In the genomic region with DNA sequence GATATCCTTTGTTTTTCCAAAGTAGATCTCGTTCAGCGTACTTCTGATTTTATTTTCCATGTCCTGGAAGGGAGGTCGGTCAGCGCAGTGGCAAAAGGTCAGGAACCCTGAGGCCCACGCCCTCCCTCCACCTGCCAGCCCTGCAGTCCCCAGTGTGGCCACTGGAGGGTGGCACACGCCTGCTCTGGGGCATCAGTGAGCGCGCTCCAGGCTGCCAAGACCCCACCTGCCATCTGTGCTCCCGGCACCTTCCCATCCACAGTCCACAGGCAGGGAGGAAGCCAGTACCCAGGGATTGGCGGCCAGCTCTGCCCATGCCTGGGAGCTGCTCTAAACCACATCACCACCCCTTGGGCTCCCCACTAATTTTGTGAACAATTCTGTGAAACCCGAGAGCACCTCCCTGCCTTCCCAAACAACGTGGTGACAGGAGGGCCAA, we compare ENCODE assay signal across 8 cellular contexts. TPM values are rescaled to one million over a fixed set of nuclear protein-coding genes. Genes with fewer than 3 reads are reported as not detected.
DNase-seq lines count a peak whose midpoint lies in the region; ATAC-seq and TF ChIP-seq lines count a peak whose summit lies in the region.

No MANE protein-coding gene starts in this region.

- H3K9me3 Mint-ChIP-seq in activated CD4-positive, alpha-beta T cell treated with anti-CD3 and anti-CD28 coated beads, Interleukin-2, amount 10 ng/mL, durations not matched to agents 24 days and 14 days: no peaks in the 10 kb centered on the region

- peaks cover 52% of the 10 kb centered on the region for H3K79me1 ChIP-seq in mesenchymal stem cell (replicated peaks; ENCODE audit: low read length, poor library complexity, severe bottlenecking)

- peaks cover 3% of the 10 kb centered on the region for H3K4me1 Mint-ChIP-seq in activated CD4-positive, alpha-beta T cell treated with anti-CD3 and anti-CD28 coated beads, Interleukin-2, amount 10 ng/mL, durations not matched to agents 24 days and 14 days

- no peak overlapping the region for H3K4me3 Mint-ChIP-seq in activated CD4-positive, alpha-beta T cell treated with anti-CD3 and anti-CD28 coated beads, Interleukin-2, amount 10 ng/mL, durations not matched to agents 24 days and 14 days

- H4K8ac ChIP-seq in mesenchymal stem cell (ENCODE audit: low read length): no peak overlapping the region

- H3K27me3 Mint-ChIP-seq in activated CD4-positive, alpha-beta T cell treated with anti-CD3 and anti-CD28 coated beads, Interleukin-2, amount 10 ng/mL, durations not matched to agents 24 days and 14 days: no peaks in the 10 kb centered on the region

- no peak overlapping the region for H2BK120ac ChIP-seq in mesenchymal stem cell (ENCODE audit: low read depth, low read length)

- no peak overlapping the region for H2AK5ac ChIP-seq in mesenchymal stem cell (ENCODE audit: low read length, severe bottlenecking)

- no peak overlapping the region for H2BK12ac ChIP-seq in mesenchymal stem cell (ENCODE audit: low read length in 2 of 2)

- H4K91ac ChIP-seq in mesenchymal stem cell (ENCODE audit: low read length): no peak overlapping the region

- H3K36me3 ChIP-seq in mesenchymal stem cell (ENCODE audit: control insufficient read depth in 1 of 2, insufficient read depth in 2 of 2, low read depth in 1 of 2, low read length in 2 of 2) (peaks cover 83% of the 10 kb centered on the region in 2 experiments), testis (ENCODE audit: low read depth, missing control alignments) (no peaks in the 10 kb centered on the region)

- WGBS in mesenchymal stem cell: 85% methylated on average over 12 of the region's 12 CpGs
- whole genome bisulfite sequencing in testis, 2 donors: 54 to 64% methylated on average over 9 to 12 of the region's 12 CpGs

- H3K9me3 ChIP-seq in mesenchymal stem cell (ENCODE audit: control insufficient read depth, low read length) (no peaks in the 10 kb centered on the region), testis (no peaks in the 10 kb centered on the region)

- no peak overlapping the region for H2BK5ac ChIP-seq in mesenchymal stem cell (ENCODE audit: low read depth, low read length, poor library complexity, severe bottlenecking)

- H3K4me3 ChIP-seq in mesenchymal stem cell (ENCODE audit: insufficient read depth in 1 of 2, low read depth in 1 of 2, low read length in 2 of 2): no peak overlapping the region
- H3K4me3 ChIP-seq in testis: no peak overlapping the region

- no peak overlapping the region for H3K18ac ChIP-seq in mesenchymal stem cell (ENCODE audit: low read depth in 1 of 2, low read length in 2 of 2)

- intact Hi-C loops in activated CD4-positive, alpha-beta T cell treated with anti-CD3 and anti-CD28 coated beads, Interleukin-2, amount 10 ng/mL, durations not matched to agents 24 days and 14 days (cut with micrococcal nuclease): no loop called here
- intact Hi-C loops in testis (cut with DNase I; ENCODE audit: low total_unique reads): no loop called here

- no peak overlapping the region for H3K4me2 ChIP-seq in mesenchymal stem cell (ENCODE audit: low read length, poor library complexity, severe bottlenecking)

- no peak overlapping the region for H3K9ac ChIP-seq in mesenchymal stem cell (ENCODE audit: low read length)

- peak; percentile 67 for DNase-seq in GM10266 (ENCODE audit: extremely low spot score)
- peak; percentile 46 for DNase-seq in NCI-H1694 (lab: John Stamatoyannopoulos, UW)
- peak; percentile 85 for DNase-seq in activated CD4-positive, alpha-beta T cell treated with anti-CD3 and anti-CD28 coated beads, Interleukin-2, amount 10 ng/mL, durations not matched to agents 24 days and 14 days
- DNase-seq in dermis microvascular lymphatic vessel endothelial cell (ENCODE audit: low read depth in 2 of 2): peak; percentile 27 to 54
- DNase-seq in mesenchymal stem cell: peak; percentile 38
- DNase-seq in testis: peak; percentile 71

- H3K36me3 Mint-ChIP-seq in activated CD4-positive, alpha-beta T cell treated with anti-CD3 and anti-CD28 coated beads, Interleukin-2, amount 10 ng/mL, durations not matched to agents 24 days and 14 days (ENCODE audit: low read depth): peaks cover 27% of the 10 kb centered on the region

- H3K27me3 ChIP-seq in mesenchymal stem cell (ENCODE audit: control insufficient read depth in 1 of 2, insufficient read depth in 1 of 2, low read length in 2 of 2) (no peaks in the 10 kb centered on the region), testis (no peaks in the 10 kb centered on the region)

- no peak for TF ChIP-seq POLR2A in testis (IDR thresholded peaks at IDR 0.05)

- no peak overlapping the region for H2BK15ac ChIP-seq in mesenchymal stem cell (ENCODE audit: low read depth, poor library complexity, severe bottlenecking)

- H3K23ac ChIP-seq in mesenchymal stem cell (ENCODE audit: low read length in 2 of 2): no peak overlapping the region

- H2AFZ ChIP-seq in mesenchymal stem cell (ENCODE audit: low read depth, low read length): no peak overlapping the region

- no peak overlapping the region for H3K27ac Mint-ChIP-seq in activated CD4-positive, alpha-beta T cell treated with anti-CD3 and anti-CD28 coated beads, Interleukin-2, amount 10 ng/mL, durations not matched to agents 24 days and 14 days

- H3K27ac ChIP-seq in mesenchymal stem cell (ENCODE audit: low read length, poor library complexity, severe bottlenecking) (no peak overlapping the region), testis (no peak overlapping the region)

- H3K4me1 ChIP-seq in mesenchymal stem cell (ENCODE audit: control insufficient read depth, insufficient read depth, low read depth, low read length) (peaks cover 5% of the 10 kb centered on the region), testis (peaks cover 39% of the 10 kb centered on the region)

- H3K14ac ChIP-seq in mesenchymal stem cell (ENCODE audit: low read length in 2 of 2): no peak overlapping the region

- ATAC-seq in GM18517 (IDR thresholded peaks at IDR 0.05; ENCODE audit: unreplicated experiment): no peak
- ATAC-seq in GM19467 (IDR thresholded peaks at IDR 0.05; ENCODE audit: unreplicated experiment): no peak

- no peak overlapping the region for H3K4ac ChIP-seq in mesenchymal stem cell (ENCODE audit: low read depth in 1 of 2, low read length in 2 of 2)

- peak; percentile 87 for TF ChIP-seq CTCF in GM10266 (IDR thresholded peaks at IDR 0.05; ENCODE audit: control insufficient read depth, insufficient read depth, low read depth, missing control alignments)
- peak; percentile 77 to 92 (median 85) for TF ChIP-seq CTCF in testis (IDR thresholded peaks at IDR 0.05)

RNA-seq across cellular contexts. Expression of gene SLC66A1, which starts 32.3 kb away (rescaled TPM):
- total RNA-seq in activated CD4-positive, alpha-beta T cell treated with anti-CD3 and anti-CD28 coated beads, Interleukin-2, amount 10 ng/mL, durations not matched to agents 24 days and 14 days: 9.2 and 10.1 TPM in 2 replicates
- total RNA-seq in dermis microvascular lymphatic vessel endothelial cell (10.9 and 18.5 TPM in 2 replicates), testis (10 to 100 TPM; 61.1 to 66.0 TPM)
- polyA plus RNA-seq in mesenchymal stem cell (2013, experiment 1 of 2): 20.4 TPM
- polyA plus RNA-seq in mesenchymal stem cell (2013, experiment 2 of 2): 21.7 TPM
- polyA plus RNA-seq in testis (ENCODE audit: insufficient read depth, low read depth, low replicate concordance): 27.9 TPM

RNA-seq across cellular contexts. Expression of gene AKR7A2, which starts 32.4 kb away (rescaled TPM):
- total RNA-seq in activated CD4-positive, alpha-beta T cell treated with anti-CD3 and anti-CD28 coated beads, Interleukin-2, amount 10 ng/mL, durations not matched to agents 24 days and 14 days: 33.6 and 35.4 TPM in 2 replicates
- total RNA-seq in dermis microvascular lymphatic vessel endothelial cell (49.7 and 67.5 TPM in 2 replicates), testis (100 to 1,000 TPM in 1 of 2 donors, 10 to 100 TPM in 1; 83.3 to 141 TPM)
- polyA plus RNA-seq in mesenchymal stem cell (2013, experiment 1 of 2): 48.0 TPM
- polyA plus RNA-seq in mesenchymal stem cell (2013, experiment 2 of 2): 51.1 TPM
- polyA plus RNA-seq in testis (ENCODE audit: insufficient read depth, low read depth, low replicate concordance): 73.0 TPM

RNA-seq across cellular contexts. Expression of gene AKR7A3, which starts 55.8 kb away (rescaled TPM):
- 1.8 and 2.5 TPM in 2 replicates for total RNA-seq in activated CD4-positive, alpha-beta T cell treated with anti-CD3 and anti-CD28 coated beads, Interleukin-2, amount 10 ng/mL, durations not matched to agents 24 days and 14 days
- 0.13 and 0.25 TPM in 2 replicates for total RNA-seq in dermis microvascular lymphatic vessel endothelial cell
- polyA plus RNA-seq in mesenchymal stem cell (2013, experiment 1 of 2): 0.36 TPM
- 0.33 TPM for polyA plus RNA-seq in mesenchymal stem cell (2013, experiment 2 of 2)
- total RNA-seq in testis: 1 to 10 TPM; 6.2 to 6.5 TPM
- 2.3 TPM for polyA plus RNA-seq in testis (ENCODE audit: insufficient read depth, low read depth, low replicate concordance)
